In the genomic region with DNA sequence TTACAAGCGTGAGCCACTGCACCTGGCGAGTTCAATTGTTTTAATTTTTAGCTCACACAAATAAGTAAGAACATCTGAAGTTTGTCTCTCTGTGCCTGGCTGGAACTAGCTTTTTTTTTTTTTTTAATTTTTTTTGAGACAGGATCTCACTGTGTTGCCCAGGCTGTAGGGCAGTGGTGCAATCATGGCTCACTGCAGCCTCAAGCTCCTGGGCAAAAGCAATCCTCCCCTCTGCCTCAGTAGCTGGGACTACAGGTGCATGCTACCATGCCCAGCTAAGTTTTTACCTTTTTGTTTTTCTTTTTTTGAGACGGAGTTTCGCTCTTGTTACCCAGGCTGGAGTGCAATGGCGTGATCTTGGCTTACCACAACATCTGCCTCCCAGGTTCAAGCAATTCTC, we compare ENCODE assay signal across 31 cellular contexts. TPM values are rescaled to one million over a fixed set of nuclear protein-coding genes. Genes with fewer than 3 reads are reported as not detected.
"Had no signal": no experiment of that assay in that cellular context is flagged by ENCODE, and none has a peak within 500 bp of the region (broad histone marks: within the 10 kb centered on the region; RNA-seq: fewer than 3 reads in every experiment).

No MANE protein-coding gene starts in this region.

- H3K27ac ChIP-seq: colonic mucosa, coronary artery, dorsolateral prefrontal cortex, epithelial cell of prostate, esophagus muscularis mucosa, esophagus squamous epithelium, foreskin keratinocyte, gastrocnemius medialis, gastroesophageal sphincter, heart left ventricle, heart right ventricle had no signal

- H3K4me3 ChIP-seq: colonic mucosa, coronary artery, dorsolateral prefrontal cortex, esophagus muscularis mucosa, esophagus squamous epithelium, gastrocnemius medialis, gastroesophageal sphincter, heart left ventricle, heart right ventricle had no signal

- ATAC-seq: effector memory CD8-positive, alpha-beta T cell; esophagus mucosa; foreskin keratinocyte; gastrocnemius medialis; gastroesophageal sphincter; heart left ventricle; heart right ventricle had no signal

- H3K9me3 ChIP-seq: colonic mucosa, esophagus muscularis mucosa, esophagus squamous epithelium, gastrocnemius medialis, gastroesophageal sphincter, heart left ventricle, heart right ventricle had no signal

- H3K4me1 ChIP-seq: colonic mucosa, esophagus muscularis mucosa, esophagus squamous epithelium, foreskin keratinocyte, gastrocnemius medialis, gastroesophageal sphincter, heart left ventricle, heart right ventricle had no signal

- H3K36me3 ChIP-seq: colonic mucosa, esophagus muscularis mucosa, esophagus squamous epithelium, gastrocnemius medialis, gastroesophageal sphincter, heart left ventricle, heart right ventricle had no signal

- DNase-seq: colonic mucosa; cortex of kidney; dermis blood vessel endothelial cell; dorsolateral prefrontal cortex; effector CD4-positive, alpha-beta T cell; effector CD8-positive, alpha-beta T cell; effector memory CD4-positive, alpha-beta T cell; effector memory CD8-positive, alpha-beta T cell; endodermal cell; erythroblast; esophagus squamous epithelium; foreskin fibroblast; foreskin keratinocyte; foreskin melanocyte; gastrocnemius medialis; glutamatergic neuron; head of caudate nucleus; heart left ventricle; heart right ventricle had no signal

- FAIRE-seq: colon, endometrium, endothelial cell of umbilical vein, frontal cortex had no signal

- H3K27me3 ChIP-seq: colonic mucosa, gastrocnemius medialis had no signal

RNA-seq across cellular contexts. Expression of a gene that starts 7.9 kb away (rescaled TPM):
- total RNA-seq: dermis blood vessel endothelial cell, dermis microvascular lymphatic vessel endothelial cell, esophagus muscularis mucosa, fibroblast of villous mesenchyme, foreskin keratinocyte, gastroesophageal sphincter, glomerular endothelial cell had no signal
- polyA plus RNA-seq: foreskin keratinocyte, heart left ventricle had no signal
